26 cellular contexts compared by ENCODE assay signal in the genomic region with DNA sequence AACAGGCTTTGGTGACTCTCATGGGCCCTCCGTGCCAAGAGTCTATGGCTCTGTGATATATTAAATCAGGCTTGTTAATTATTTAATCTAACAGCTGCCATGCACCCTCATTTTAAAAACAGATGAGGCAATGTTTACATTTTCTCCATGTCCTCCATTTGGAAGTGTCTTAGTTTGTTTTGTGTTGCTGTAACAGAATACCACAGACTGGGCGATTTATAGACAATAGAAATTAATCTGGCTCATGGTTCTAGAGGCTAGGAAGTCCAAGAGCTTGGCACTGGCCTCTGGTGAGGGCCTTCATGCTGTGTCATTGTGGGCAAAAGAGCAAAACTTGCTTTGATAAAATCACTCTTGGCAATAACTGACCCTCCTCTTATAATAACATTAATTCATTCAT. TPM values are rescaled to one million over a fixed set of nuclear protein-coding genes. Genes with fewer than 3 reads are reported as not detected.
DNase-seq lines count a peak whose midpoint lies in the region; ATAC-seq, FAIRE-seq and TF ChIP-seq lines count a peak whose summit lies in the region.
"Had no signal": no experiment of that assay in that cellular context is flagged by ENCODE, and none has a peak within 500 bp of the region (broad histone marks: within the 10 kb centered on the region; RNA-seq: fewer than 3 reads in every experiment).

No MANE protein-coding gene starts in this region.

- H3K36me3 ChIP-seq in cardiac muscle cell (no peaks in the 10 kb centered on the region), right atrium auricular region (no peaks in the 10 kb centered on the region), astrocyte (ENCODE audit: insufficient read depth, low read length) (no peaks in the 10 kb centered on the region)
- H3K36me3 ChIP-seq: ascending aorta, BE2C, HAP-1, heart right ventricle had no signal

- no peak overlapping the region for H3K4me3 ChIP-seq in cardiac muscle cell
- H3K4me3 ChIP-seq in right atrium auricular region, result no peak overlapping the region
- H3K4me3 ChIP-seq in astrocyte (ENCODE audit: insufficient read depth, low read depth, low read length), result no peak overlapping the region
- H3K4me3 ChIP-seq in dorsolateral prefrontal cortex, result no peak overlapping the region
- H3K4me3 ChIP-seq: ascending aorta, HAP-1, heart right ventricle, PC-9 had no signal

- H3K27me3 ChIP-seq in cardiac muscle cell, result no peaks in the 10 kb centered on the region
- no peaks in the 10 kb centered on the region for H3K27me3 ChIP-seq in right atrium auricular region
- H3K27me3 ChIP-seq in astrocyte (ENCODE audit: insufficient read depth, low read length), result no peaks in the 10 kb centered on the region
- H3K27me3 ChIP-seq in dorsolateral prefrontal cortex, result peaks cover 0 to 3% (median 0%) of the 10 kb centered on the region in 45 donors
- H3K27me3 ChIP-seq: ascending aorta, BE2C, heart right ventricle had no signal

- H3K36me3 Mint-ChIP-seq in astrocyte (ENCODE audit: low read depth, unreplicated experiment), result no peaks in the 10 kb centered on the region
- peaks cover 12% of the 10 kb centered on the region for H3K36me3 Mint-ChIP-seq in type B pancreatic cell
- H3K36me3 Mint-ChIP-seq: activated naive CD4-positive, alpha-beta T cell treated with anti-CD3 and anti-CD28 coated beads, Interleukin-2, amount 10 ng/mL, durations not matched to agents 7 days and 5 days had no signal

- H3K4me2 ChIP-seq in astrocyte (ENCODE audit: low read length), result no peak overlapping the region
- H3K4me2 ChIP-seq: PC-9 had no signal

- no peak for TF ChIP-seq CTCF in cardiac muscle cell (IDR thresholded peaks at IDR 0.05; ENCODE audit: low read depth, low read length)
- no peak for TF ChIP-seq CTCF in right atrium auricular region (IDR thresholded peaks at IDR 0.05)
- no peak for TF ChIP-seq CTCF in astrocyte (IDR thresholded peaks at IDR 0.05; ENCODE audit: insufficient read depth, low read depth, low read length)
- TF ChIP-seq CTCF in type B pancreatic cell (conservative IDR thresholded peaks at IDR 0.05), result no peak
- no peak for TF ChIP-seq CTCF in dorsolateral prefrontal cortex (IDR thresholded peaks at IDR 0.05 in 54 of 56, conservative IDR thresholded peaks at IDR 0.05 in 2 of 56; ENCODE audit: low read depth in 1 of 56, partially characterized antibody in 56 of 56)

- H3K9me3 Mint-ChIP-seq in astrocyte (ENCODE audit: unreplicated experiment), result peaks cover 1% of the 10 kb centered on the region
- peaks cover 9% of the 10 kb centered on the region for H3K9me3 Mint-ChIP-seq in type B pancreatic cell
- H3K9me3 Mint-ChIP-seq: T-helper 1 cell treated with Interleukin-12 subunit alpha and Interleukin-12 subunit beta and Interleukin-4 antibody, amounts not matched to agents 30 μg/mL and 1 μg/mL, for 36 hours had no signal

- H3K79me2 ChIP-seq in astrocyte (ENCODE audit: insufficient read depth, low read length), result no peaks in the 10 kb centered on the region

- no peak overlapping the region for H3K9ac ChIP-seq in astrocyte (ENCODE audit: low read length)

- ATAC-seq in HG03095 (IDR thresholded peaks at IDR 0.05; ENCODE audit: unreplicated experiment), result no peak
- ATAC-seq: activated T-cell treated with anti-CD3 and anti-CD28 coated beads, Interleukin-2, amount 50 U/mL, for 72 hours; left lobe of liver had no signal

- H4K20me1 ChIP-seq in astrocyte (ENCODE audit: insufficient read depth, low read length), result no peaks in the 10 kb centered on the region

- H3K27ac ChIP-seq in cardiac muscle cell, result peak overlapping the region; percentile 75
- no peak overlapping the region for H3K27ac ChIP-seq in right atrium auricular region
- no peak overlapping the region for H3K27ac ChIP-seq in astrocyte (ENCODE audit: low read depth, low read length)
- H3K27ac ChIP-seq in dorsolateral prefrontal cortex, result no peak overlapping the region
- H3K27ac ChIP-seq: ascending aorta, epithelial cell of prostate, heart right ventricle, PC-9 had no signal

- no peak overlapping the region for H2AFZ ChIP-seq in astrocyte (ENCODE audit: low read depth, low read length)
- H2AFZ ChIP-seq: PC-9 had no signal

- FAIRE-seq in astrocyte (lab: Jason Lieb, UNC), result no peak
- FAIRE-seq: A204.1 had no signal

- no peaks in the 10 kb centered on the region for H3K9me3 ChIP-seq in cardiac muscle cell (ENCODE audit: low read depth)
- H3K9me3 ChIP-seq in right atrium auricular region, result no peaks in the 10 kb centered on the region
- no peaks in the 10 kb centered on the region for H3K9me3 ChIP-seq in astrocyte (ENCODE audit: insufficient read depth, low read depth, low read length)
- H3K9me3 ChIP-seq: ascending aorta, BE2C, heart right ventricle had no signal

- intact Hi-C loops in dorsolateral prefrontal cortex (cut with DNase I), result no loop called here

- H3K4me3 Mint-ChIP-seq in astrocyte (ENCODE audit: unreplicated experiment) (no peak overlapping the region), type B pancreatic cell (no peak overlapping the region)
- H3K4me3 Mint-ChIP-seq: activated naive CD4-positive, alpha-beta T cell treated with anti-CD3 and anti-CD28 coated beads, Interleukin-2, amount 10 ng/mL, durations not matched to agents 7 days and 5 days; activated T-cell treated with anti-CD3 and anti-CD28 coated beads, Interleukin-2, amount 50 U/mL, for 72 hours; IgD-negative memory B cell; T-helper 1 cell treated with Interleukin-12 subunit alpha and Interleukin-12 subunit beta and Interleukin-4 antibody, amounts not matched to agents 30 μg/mL and 1 μg/mL, for 36 hours had no signal

- H3K4me1 Mint-ChIP-seq in astrocyte (ENCODE audit: low read depth, unreplicated experiment) (peaks cover 3% of the 10 kb centered on the region), type B pancreatic cell (ENCODE audit: unreplicated experiment) (peaks cover 52% of the 10 kb centered on the region)
- H3K4me1 Mint-ChIP-seq: activated naive CD4-positive, alpha-beta T cell treated with anti-CD3 and anti-CD28 coated beads, Interleukin-2, amount 10 ng/mL, durations not matched to agents 7 days and 5 days; IgD-negative memory B cell had no signal

- DNase-seq in cardiac muscle cell (ENCODE audit: low read depth in 1 of 2, low spot score in 1 of 2) (no peak), right atrium auricular region (ENCODE audit: low spot score) (no peak), NCI-H2171 treated with DMSO at 0.1 percent for 48 hours (lab: John Stamatoyannopoulos, UW) (peak; percentile 57), astrocyte (ENCODE audit: low read depth) (peak; percentile 8), type B pancreatic cell (ENCODE audit: extremely low spot score, unreplicated experiment) (no peak), NCI-H2107 treated with DMSO at 0.1 percent for 48 hours (lab: John Stamatoyannopoulos, UW; ENCODE audit: unreplicated experiment) (no peak), dorsolateral prefrontal cortex (no peak)
- DNase-seq: activated naive CD4-positive, alpha-beta T cell treated with anti-CD3 and anti-CD28 coated beads, Interleukin-2, amount 10 ng/mL, durations not matched to agents 7 days and 5 days; activated T-cell treated with anti-CD3 and anti-CD28 coated beads, Interleukin-2, amount 50 U/mL, for 72 hours; BE2C; cerebellar nuclear complex; heart right ventricle; NCI-H187 treated with DMSO at 0.1 percent for 48 hours; NCI-H82; PC-9; posterior cingulate gyrus; SIG-M5 had no signal

- H3K27me3 Mint-ChIP-seq in astrocyte (ENCODE audit: low read depth, unreplicated experiment), result no peaks in the 10 kb centered on the region
- H3K27me3 Mint-ChIP-seq in type B pancreatic cell, result no peaks in the 10 kb centered on the region
- H3K27me3 Mint-ChIP-seq: activated naive CD4-positive, alpha-beta T cell treated with anti-CD3 and anti-CD28 coated beads, Interleukin-2, amount 10 ng/mL, durations not matched to agents 7 days and 5 days had no signal

- H3K27ac Mint-ChIP-seq in astrocyte (ENCODE audit: unreplicated experiment) (no peak overlapping the region), type B pancreatic cell (peak overlapping the region; percentile 88)
- H3K27ac Mint-ChIP-seq: activated naive CD4-positive, alpha-beta T cell treated with anti-CD3 and anti-CD28 coated beads, Interleukin-2, amount 10 ng/mL, durations not matched to agents 7 days and 5 days; activated T-cell treated with anti-CD3 and anti-CD28 coated beads, Interleukin-2, amount 50 U/mL, for 72 hours; IgD-negative memory B cell; T-helper 1 cell treated with Interleukin-12 subunit alpha and Interleukin-12 subunit beta and Interleukin-4 antibody, amounts not matched to agents 30 μg/mL and 1 μg/mL, for 36 hours had no signal

- H3K4me1 ChIP-seq in cardiac muscle cell (ENCODE audit: low read depth) (peaks cover 50% of the 10 kb centered on the region), right atrium auricular region (no peaks in the 10 kb centered on the region), astrocyte (ENCODE audit: insufficient read depth, low read length) (no peaks in the 10 kb centered on the region)
- H3K4me1 ChIP-seq: ascending aorta, BE2C, HAP-1 had no signal

RNA-seq across cellular contexts. Expression of gene B3GALT5, which starts 58.0 kb away (rescaled TPM):
- total RNA-seq in cardiac muscle cell (1.4 and 2.0 TPM in 2 replicates), right atrium auricular region (not detected), astrocyte (2.2 and 2.5 TPM in 2 replicates), type B pancreatic cell (ENCODE audit: low replicate concordance) (14.2 and 27.5 TPM in 2 replicates), dorsolateral prefrontal cortex (1 to 10 TPM; 1.4 to 6.9 (median 3.0) TPM)
- 0.40 and 1.1 TPM in 2 replicates for polyA plus RNA-seq in cardiac muscle cell
- total RNA-seq: activated T-cell treated with anti-CD3 and anti-CD28 coated beads, Interleukin-2, amount 50 U/mL, for 72 hours; ascending aorta; fibroblast of villous mesenchyme had no signal
- polyA plus RNA-seq: IgD-negative memory B cell had no signal

Comparison
In these comparisons a context has a peak if more than half of its experiments do, and no peak if none do; other contexts are left out.
1. DNase-seq: peak in NCI-H2171 treated with DMSO at 0.1 percent for 48 hours (single experiment) and astrocyte (single experiment); none in cardiac muscle cell (0 of 2), right atrium auricular region (single experiment), type B pancreatic cell (single experiment), NCI-H2107 treated with DMSO at 0.1 percent for 48 hours (single experiment) and dorsolateral prefrontal cortex (0 of 10).